In the genomic region with DNA sequence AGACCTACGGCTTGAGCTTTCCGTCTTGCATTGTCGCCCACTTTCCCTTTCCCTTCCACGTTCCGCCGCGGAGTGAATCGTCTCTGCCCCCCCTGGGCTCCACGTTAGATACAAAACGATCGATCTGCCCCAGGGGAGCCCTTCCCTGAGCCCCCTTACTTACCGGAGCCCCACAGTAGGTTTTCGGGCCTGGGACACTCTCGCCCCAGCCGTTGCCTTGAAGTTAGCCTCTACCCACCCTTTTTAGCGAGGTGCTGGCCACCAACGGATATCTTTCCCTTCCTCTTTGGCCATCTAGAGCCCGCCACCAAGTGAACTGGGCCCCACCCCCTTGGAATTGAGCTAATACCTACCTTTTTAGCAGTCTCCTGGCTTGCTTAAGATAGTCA, we compare ENCODE assay signal across 8 cellular contexts. TPM values are rescaled to one million over a fixed set of nuclear protein-coding genes. Genes with fewer than 3 reads are reported as not detected.
DNase-seq lines count a peak whose midpoint lies in the region; ATAC-seq, FAIRE-seq and TF ChIP-seq lines count a peak whose summit lies in the region.

No MANE protein-coding gene starts in this region.

- H3K27me3 ChIP-seq in BJ (ENCODE audit: control insufficient read depth, insufficient read depth, low read length), result no peaks in the 10 kb centered on the region
- H3K27me3 ChIP-seq in SU-DHL-6 (ENCODE audit: low read length), result no peaks in the 10 kb centered on the region
- no peaks in the 10 kb centered on the region for H3K27me3 ChIP-seq in rectal smooth muscle tissue (ENCODE audit: control insufficient read depth, insufficient read depth, low read length)

- no peak for TF ChIP-seq CTCF in BJ (IDR thresholded peaks at IDR 0.05; ENCODE audit: insufficient read depth, low read depth, low read length)
- no peak for TF ChIP-seq CTCF in SU-DHL-6 (IDR thresholded peaks at IDR 0.05; ENCODE audit: insufficient read depth, low read length, poor library complexity, severe bottlenecking)

- H3F3A ChIP-seq in SU-DHL-6 (ENCODE audit: insufficient read depth), result no peaks in the 10 kb centered on the region

- H3K9ac ChIP-seq in SU-DHL-6 (ENCODE audit: low read length) (peak overlapping the region; percentile 92), rectal smooth muscle tissue (ENCODE audit: low read length) (peak overlapping the region; percentile 97)

- no peaks in the 10 kb centered on the region for H3K9me2 ChIP-seq in SU-DHL-6 (replicated peaks; ENCODE audit: insufficient read depth, low read length)

- CTCF ChIA-PET in BJ (lab: Yijun Ruan, JAX), result interaction anchor here (1.0 to 2.0 kb wide), 2 partner anchors 426 to 545 kb away, joined by 3 to 7 read pairs; no protein-coding TSS in a partner anchor

- FAIRE-seq in frontal cortex (lab: Jason Lieb, UNC), result no peak

- 0 out of 2 replicates have a peak, but pooled peaks cover 2% of the 10 kb centered on the region for H3K36me3 ChIP-seq in BJ (ENCODE audit: control insufficient read depth, insufficient read depth, low read length)
- peaks cover 9% of the 10 kb centered on the region; the same call in 1 of the 2 replicates for H3K36me3 ChIP-seq in SU-DHL-6 (ENCODE audit: low read length)
- peaks cover 2% of the 10 kb centered on the region for H3K36me3 ChIP-seq in rectal smooth muscle tissue (ENCODE audit: control insufficient read depth, insufficient read depth, low read length)

- peak overlapping the region; percentile 76 for H3K27ac ChIP-seq in SU-DHL-6 (ENCODE audit: low read depth, low read length)
- peak overlapping the region; percentile 96 for H3K27ac ChIP-seq in rectal smooth muscle tissue (ENCODE audit: low read depth, low read length)

- H3K4me3 ChIP-seq in BJ (ENCODE audit: low read depth, low read length) (peak overlapping the region; percentile 78), SU-DHL-6 (ENCODE audit: insufficient read depth, low read length, poor library complexity, severe bottlenecking) (peak overlapping the region; percentile 92), rectal smooth muscle tissue (ENCODE audit: low read length) (peak overlapping the region; percentile 99)

- H3K4me1 ChIP-seq in rectal smooth muscle tissue (ENCODE audit: control insufficient read depth, insufficient read depth, low read length), result peaks cover 5% of the 10 kb centered on the region

- H3K9me3 ChIP-seq in SU-DHL-6 (ENCODE audit: insufficient read depth, low read length), result no peaks in the 10 kb centered on the region

- POLR2A ChIA-PET in BJ (lab: Charles Lee), result interaction anchor here (0.8 to 1.1 kb wide), 4 partner anchors 10 to 235 kb away, joined by 3 to 9 read pairs (median 4); a partner anchor contains a TSS

- H3K4me2 ChIP-seq in SU-DHL-6 (ENCODE audit: low read depth, low read length, poor library complexity, severe bottlenecking), result peak overlapping the region; percentile 96

- peaks cover 20% of the 10 kb centered on the region; the same call in 1 of the 2 replicates for H4K20me1 ChIP-seq in SU-DHL-6 (ENCODE audit: low read depth, low read length)

- ATAC-seq in GM18909 (IDR thresholded peaks at IDR 0.05; ENCODE audit: poor library complexity, unreplicated experiment) (peak; percentile 6), HG03460 (IDR thresholded peaks at IDR 0.05; ENCODE audit: unreplicated experiment) (peak; percentile 22)

- H3K79me2 ChIP-seq in SU-DHL-6 (ENCODE audit: insufficient read depth, low read length), result peaks cover 52% of the 10 kb centered on the region

- DNase-seq in BJ (ENCODE audit: low read depth), result no peak
- peak; percentile 8 to 47 for DNase-seq in frontal cortex (ENCODE audit: low spot score in 2 of 2)
- DNase-seq in SKM-1 (lab: John Stamatoyannopoulos, UW; ENCODE audit: unreplicated experiment), result no peak
- no peak for DNase-seq in SHP77 treated with DMSO at 0.1 percent for 48 hours (lab: John Stamatoyannopoulos, UW)

- no peak overlapping the region for H2AFZ ChIP-seq in SU-DHL-6 (ENCODE audit: low read depth, low read length, severe bottlenecking)

RNA-seq across cellular contexts. Expression of a gene that starts 0.6 kb away (rescaled TPM):
- polyA plus RNA-seq in BJ (2011; rRNA removed), result 21.9 and 27.5 TPM in 2 replicates
- 16.9 and 18.5 TPM in 2 replicates for polyA minus RNA-seq in BJ (2011; rRNA and poly(A)+ RNA removed)
- total RNA-seq in frontal cortex, result 51.0 TPM

RNA-seq across cellular contexts. Expression of a gene that starts 32.0 kb away (rescaled TPM):
- 26.6 and 31.6 TPM in 2 replicates for polyA plus RNA-seq in BJ (2011; rRNA removed)
- polyA minus RNA-seq in BJ (2011; rRNA and poly(A)+ RNA removed), result 37.3 and 44.8 TPM in 2 replicates
- 11.8 TPM for total RNA-seq in frontal cortex

Comparison
In these comparisons a context has a peak if more than half of its experiments do, and no peak if none do; other contexts are left out.
1. DNase-seq: peak in frontal cortex (2 of 2); none in BJ (single experiment), SKM-1 (single experiment) and SHP77 treated with DMSO at 0.1 percent for 48 hours (single experiment).
2. Peak in every context shown above with its lines, with median percentiles within 50 percentile points of each other: H3K4me3 ChIP-seq.